In the genomic region with DNA sequence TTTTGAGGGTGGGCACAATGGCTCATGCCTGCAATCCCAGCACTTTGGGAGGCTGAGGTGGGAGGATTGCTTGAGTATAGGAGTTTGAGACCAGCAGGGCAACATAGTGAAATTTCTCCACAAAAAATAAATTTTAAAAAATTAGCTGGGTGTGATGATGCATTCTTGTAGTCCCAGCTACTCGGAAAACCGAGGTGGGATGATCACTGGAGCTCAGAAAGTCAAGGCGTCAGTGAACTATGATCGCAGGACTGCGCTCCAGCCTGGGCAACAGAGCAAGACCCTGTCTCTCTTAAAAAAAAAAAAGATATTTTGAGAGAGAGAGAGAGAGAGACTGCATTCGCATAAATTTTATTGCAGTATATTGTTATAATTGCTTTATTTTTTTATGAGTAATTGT, we compare ENCODE assay signal across 24 cellular contexts.
DNase-seq lines count a peak whose midpoint lies in the region; ATAC-seq, FAIRE-seq and TF ChIP-seq lines count a peak whose summit lies in the region.
"Had no signal": no experiment of that assay in that cellular context is flagged by ENCODE, and none has a peak within 500 bp of the region (broad histone marks: within the 10 kb centered on the region; RNA-seq: fewer than 3 reads in every experiment).

No MANE protein-coding gene starts in this region.

- H3K27me3 ChIP-seq in H9 (ENCODE audit: insufficient read depth, low read length) (no peaks in the 10 kb centered on the region), HUES64 (ENCODE audit: insufficient read depth, low read length) (no peaks in the 10 kb centered on the region), H1 (replicated peaks in 1 of 4; ENCODE audit: control insufficient read depth in 3 of 4, extremely low read depth in 1 of 4, insufficient read depth in 3 of 4, low read length in 3 of 4) (no peaks in the 10 kb centered on the region), iPS-18a (ENCODE audit: control insufficient read depth, insufficient read depth, low read length) (no peaks in the 10 kb centered on the region)
- H3K27me3 ChIP-seq: BE2C; BLaER1 treated with 17β-estradiol and CSF1 and Interleukin-3, amounts not matched to agents 10 nM and 100 nM had no signal

- H4K20me1 ChIP-seq in H9 (ENCODE audit: control insufficient read depth, insufficient read depth, insufficient read length) (no peaks in the 10 kb centered on the region), H1 (replicated peaks in 1 of 2; ENCODE audit: control insufficient read depth in 1 of 2, insufficient read depth in 2 of 2, low read length in 2 of 2) (no peaks in the 10 kb centered on the region)
- H4K20me1 ChIP-seq: BLaER1 treated with 17β-estradiol and CSF1 and Interleukin-3, amounts not matched to agents 10 nM and 100 nM had no signal

- H2AK5ac ChIP-seq in H9 (ENCODE audit: insufficient read length, low read length) (peak overlapping the region; percentile 55), H1 (ENCODE audit: low read depth, low read length) (peak overlapping the region; percentile 24; the same call in 1 of the 2 replicates)

- H3T11ph ChIP-seq in H9 (ENCODE audit: low read length) = no peak overlapping the region

- POLR2A ChIA-PET in H1 (lab: Charles Lee; ENCODE audit: partially characterized antibody) = interaction anchor here (0.8 to 1.4 kb wide), 6 partner anchors 10 to 170 kb away, joined by 3 to 5 read pairs (median 3); no protein-coding TSS in a partner anchor

- TF ChIP-seq CTCF in H9 (conservative IDR thresholded peaks at IDR 0.05) (no peak), H1 (IDR thresholded peaks at IDR 0.05; ENCODE audit: control extremely low read depth in 1 of 3, insufficient read depth in 1 of 3, low read depth in 1 of 3, low read length in 3 of 3) (no peak)

- no peak overlapping the region for H3K9ac ChIP-seq in H9 (ENCODE audit: extremely low read depth, insufficient read length, low read length)
- H3K9ac ChIP-seq in HUES64 (ENCODE audit: low read depth, low read length) = peak overlapping the region; percentile 25; the same call in 1 of the 2 replicates
- H3K9ac ChIP-seq in H1 (replicated peaks in 1 of 4; ENCODE audit: extremely low read depth in 1 of 4, low read depth in 3 of 4, low read length in 3 of 4) = no peak overlapping the region
- H3K9ac ChIP-seq in iPS-18a (ENCODE audit: low read length) = peak overlapping the region; percentile 16
- H3K9ac ChIP-seq: BLaER1 treated with 17β-estradiol and CSF1 and Interleukin-3, amounts not matched to agents 10 nM and 100 nM had no signal

- no peak overlapping the region for H2AFZ ChIP-seq in H9 (ENCODE audit: low read length)
- H2AFZ ChIP-seq in H1 (ENCODE audit: low read length) = no peak overlapping the region

- peaks cover 5% of the 10 kb centered on the region for H3K27me3 Mint-ChIP-seq in H9 (ENCODE audit: low read depth)
- H3K27me3 Mint-ChIP-seq in activated T-cell treated with anti-CD3 and anti-CD28 coated beads, Interleukin-2, amount 50 U/mL, for 4 hours (ENCODE audit: low read depth) = peaks cover 14% of the 10 kb centered on the region

- H2BK120ac ChIP-seq in H9 (ENCODE audit: low read depth, low read length, poor library complexity, severe bottlenecking) = no peak overlapping the region
- peak overlapping the region; percentile 6 for H2BK120ac ChIP-seq in H1 (replicated peaks; ENCODE audit: low read depth, low read length)

- no peak for TF ChIP-seq RAD21 in H1 (IDR thresholded peaks at IDR 0.05 in 1 of 2, conservative IDR thresholded peaks at IDR 0.05 in 1 of 2; ENCODE audit: low read depth in 2 of 2, low read length in 2 of 2)

- peak overlapping the region; percentile 88 to 96 (median 92) for H3K27ac Mint-ChIP-seq in H9
- H3K27ac Mint-ChIP-seq: CD14-positive monocyte; CD4-positive, alpha-beta T cell; HFFc6 had no signal

- WGBS in H9 (ENCODE audit: extremely low coverage, insufficient read length, low lambda C conversion rate) = no CpG with 5 or more reads among the region's 6 CpGs
- WGBS in HUES64 = 93% methylated on average over 5 of the region's 6 CpGs
- WGBS in H1 (ENCODE audit: extremely low coverage in 1 of 2, insufficient coverage in 1 of 2, insufficient read length in 1 of 2, insufficient replicate concordance in 2 of 2, low coverage in 1 of 2, low lambda C conversion rate in 2 of 2, missing lambda C conversion rate in 1 of 2), 2 experiments = 55% methylated on average over 6 of the region's 6 CpGs; no CpG with 5 or more reads in 1 of the 2 experiments

- H3K27ac ChIP-seq in H9 (ENCODE audit: insufficient read length, low read depth, low read length) (peak overlapping the region; percentile 74), HUES64 (ENCODE audit: low read depth, low read length) (peak overlapping the region; percentile 82), H1 (ENCODE audit: low read depth, low read length) (peak overlapping the region; percentile 56; the same call in 1 of the 2 replicates), iPS-18a (ENCODE audit: low read length) (peak overlapping the region; percentile 87)
- H3K27ac ChIP-seq: A549; BLaER1 treated with 17β-estradiol and CSF1 and Interleukin-3, amounts not matched to agents 10 nM and 100 nM had no signal

- ATAC-seq in activated T-cell treated with anti-CD3 and anti-CD28 coated beads, Interleukin-2, amount 50 U/mL, for 4 hours = no peak
- ATAC-seq: A549 had no signal

- no peak overlapping the region for H3K4me2 ChIP-seq in H9 (ENCODE audit: insufficient read depth, insufficient read length, low read length)
- peak overlapping the region in 1 of 2 experiments; percentile 6; a peak in 3 of 4 replicates for H3K4me2 ChIP-seq in H1 (ENCODE audit: insufficient read depth in 1 of 2, low read depth in 2 of 2, low read length in 2 of 2)
- H3K4me2 ChIP-seq: A549; BLaER1 treated with 17β-estradiol and CSF1 and Interleukin-3, amounts not matched to agents 10 nM and 100 nM had no signal

- H3K36me3 Mint-ChIP-seq in H9 (ENCODE audit: insufficient read depth in 1 of 3, low read depth in 3 of 3) = peaks cover 34 to 52% (median 36%) of the 10 kb centered on the region in 3 experiments
- no peaks in the 10 kb centered on the region for H3K36me3 Mint-ChIP-seq in activated T-cell treated with anti-CD3 and anti-CD28 coated beads, Interleukin-2, amount 50 U/mL, for 4 hours (ENCODE audit: insufficient read depth)
- H3K36me3 Mint-ChIP-seq: CD14-positive monocyte; CD8-positive, alpha-beta memory T cell had no signal

- H3K79me1 ChIP-seq in H9 (ENCODE audit: insufficient read depth, low read depth, low read length, poor library complexity, severe bottlenecking) = no peaks in the 10 kb centered on the region
- H3K79me1 ChIP-seq in H1 (ENCODE audit: low read depth, low read length) = no peaks in the 10 kb centered on the region

- no peak for TF ChIP-seq POLR2A in H1 (IDR thresholded peaks at IDR 0.05; ENCODE audit: control extremely low read depth in 1 of 2, low read depth in 2 of 2, low read length in 2 of 2)

- H2BK15ac ChIP-seq in H9 (ENCODE audit: low read depth, low read length) = no peak overlapping the region
- no peak overlapping the region for H2BK15ac ChIP-seq in H1 (ENCODE audit: low read length)

- peaks cover 4% of the 10 kb centered on the region; the same call in 1 of the 2 replicates for H3K4me1 ChIP-seq in H9 (ENCODE audit: insufficient read depth, low read length)
- peaks cover 26% of the 10 kb centered on the region for H3K4me1 ChIP-seq in HUES64 (ENCODE audit: insufficient read depth, low read length)
- H3K4me1 ChIP-seq in H1 (replicated peaks in 1 of 4; ENCODE audit: control insufficient read depth in 3 of 4, insufficient read depth in 4 of 4, low read length in 3 of 4) = peaks cover 2 to 15% (median 8%) of the 10 kb centered on the region in 4 experiments; a peak in 6 of 7 replicates
- H3K4me1 ChIP-seq in iPS-18a (ENCODE audit: control insufficient read depth, low read depth, low read length) = peaks cover 25% of the 10 kb centered on the region
- H3K4me1 ChIP-seq: A549, BE2C, HAP-1 had no signal

- H3K23me2 ChIP-seq in H9 (ENCODE audit: insufficient read length, low read depth, low read length, poor library complexity, severe bottlenecking) (no peaks in the 10 kb centered on the region), H1 (ENCODE audit: low read depth, low read length) (no peaks in the 10 kb centered on the region)

- H3K4me3 Mint-ChIP-seq in H9 = no peak overlapping the region; a peak in 1 of 5 replicates
- no peak overlapping the region for H3K4me3 Mint-ChIP-seq in activated T-cell treated with anti-CD3 and anti-CD28 coated beads, Interleukin-2, amount 50 U/mL, for 4 hours
- H3K4me3 Mint-ChIP-seq: CD14-positive monocyte; CD4-positive, alpha-beta T cell; CD8-positive, alpha-beta memory T cell; HFFc6 had no signal

- H3K4me1 Mint-ChIP-seq in H9 = peaks cover 37 to 39% of the 10 kb centered on the region in 2 experiments
- no peaks in the 10 kb centered on the region for H3K4me1 Mint-ChIP-seq in activated T-cell treated with anti-CD3 and anti-CD28 coated beads, Interleukin-2, amount 50 U/mL, for 4 hours (ENCODE audit: low read depth)
- H3K4me1 Mint-ChIP-seq: CD14-positive monocyte; CD8-positive, alpha-beta memory T cell had no signal

- no peak overlapping the region for H4K5ac ChIP-seq in H9 (ENCODE audit: insufficient read length, low read depth, low read length)
- H4K5ac ChIP-seq in H1 (ENCODE audit: insufficient read length, low read depth, low read length) = peak overlapping the region; percentile 67

- H3K4me3 ChIP-seq in HUES64 (ENCODE audit: low read length) (no peak overlapping the region), H1 (ENCODE audit: extremely low read depth in 1 of 4, insufficient read depth in 2 of 4, low read depth in 3 of 4, low read length in 4 of 4) (peak overlapping the region in 1 of 4 experiments; percentile 7; a peak in 1 of 8 replicates), iPS-18a (ENCODE audit: low read length) (peak overlapping the region; percentile 40)
- H3K4me3 ChIP-seq: A549; BLaER1 treated with 17β-estradiol and CSF1 and Interleukin-3, amounts not matched to agents 10 nM and 100 nM; HAP-1 had no signal

- H3K9me3 ChIP-seq in H9 (ENCODE audit: control insufficient read depth, low read depth, low read length) (peaks cover 27% of the 10 kb centered on the region), HUES64 (ENCODE audit: insufficient read depth, low read depth, low read length) (peaks cover 28% of the 10 kb centered on the region), H1 (ENCODE audit: insufficient read depth in 2 of 2, low read depth in 1 of 2, low read length in 1 of 2) (peaks cover 27 to 31% of the 10 kb centered on the region in 2 experiments), iPS-18a (ENCODE audit: control insufficient read depth, low read depth, low read length) (peaks cover 21% of the 10 kb centered on the region)
- H3K9me3 ChIP-seq: A549, BE2C, HAP-1 had no signal

- H3K9me3 Mint-ChIP-seq in H9 = peaks cover 39 to 41% of the 10 kb centered on the region in 2 experiments
- no peaks in the 10 kb centered on the region for H3K9me3 Mint-ChIP-seq in activated T-cell treated with anti-CD3 and anti-CD28 coated beads, Interleukin-2, amount 50 U/mL, for 4 hours
- H3K9me3 Mint-ChIP-seq: CD4-positive, alpha-beta T cell; HFFc6 had no signal

- FAIRE-seq in H1 (lab: Jason Lieb, UNC) = no peak
- FAIRE-seq: A549, D721Med, G401.6, GM12892 had no signal

- H3K4ac ChIP-seq in H9 (ENCODE audit: low read depth, low read length) (no peak overlapping the region), H1 (replicated peaks; ENCODE audit: insufficient read length, low read depth, low read length) (peak overlapping the region; percentile 42)

- H3K36me3 ChIP-seq in HUES64 (ENCODE audit: insufficient read depth, low read length) = peaks cover 3% of the 10 kb centered on the region; the same call in 1 of the 2 replicates
- H3K36me3 ChIP-seq in H1 (ENCODE audit: control insufficient read depth in 2 of 4, insufficient read depth in 4 of 4, low read length in 3 of 4) = peaks cover 0 to 23% (median 6%) of the 10 kb centered on the region in 4 experiments; a peak in 4 of 8 replicates
- no peaks in the 10 kb centered on the region for H3K36me3 ChIP-seq in iPS-18a (ENCODE audit: control insufficient read depth, low read depth, low read length)
- H3K36me3 ChIP-seq: BE2C; BLaER1 treated with 17β-estradiol and CSF1 and Interleukin-3, amounts not matched to agents 10 nM and 100 nM; HAP-1 had no signal

- H3K56ac ChIP-seq in H9 (ENCODE audit: insufficient read length, low read depth, low read length) = no peak overlapping the region
- H3K56ac ChIP-seq in H1 (replicated peaks; ENCODE audit: insufficient read length, low read depth, low read length) = peak overlapping the region; percentile 73

- H2BK12ac ChIP-seq in H9 (ENCODE audit: insufficient read length, low read depth, low read length) = peak overlapping the region; percentile 18
- peak overlapping the region; percentile 85; the same call in 1 of the 2 replicates for H2BK12ac ChIP-seq in H1 (ENCODE audit: low read depth, low read length)

- H4K91ac ChIP-seq in H9 (ENCODE audit: insufficient read length, low read depth, low read length) (no peak overlapping the region), H1 (replicated peaks; ENCODE audit: insufficient read length, low read length) (peak overlapping the region; percentile 99)

- H4K8ac ChIP-seq in H9 (replicated peaks; ENCODE audit: insufficient read length, low read depth, low read length) (no peak overlapping the region), H1 (ENCODE audit: extremely low read depth, insufficient read depth, low read length) (no peak overlapping the region)

- no peak overlapping the region for H3K18ac ChIP-seq in H9 (ENCODE audit: insufficient read length, low read depth, low read length)
- peak overlapping the region; percentile 95 for H3K18ac ChIP-seq in H1 (ENCODE audit: extremely low read depth, low read length)

- CTCF ChIA-PET in H1 (lab: Charles Lee; ENCODE audit: partially characterized antibody) = interaction anchor here (0.9 to 1.7 kb wide), 3 partner anchors 13 to 38 kb away, joined by 3 to 4 read pairs (median 3); no protein-coding TSS in a partner anchor

- H3K14ac ChIP-seq in H9 (ENCODE audit: insufficient read depth, low read length) = no peak overlapping the region
- no peak overlapping the region for H3K14ac ChIP-seq in H1 (ENCODE audit: insufficient read length)

- no peak overlapping the region for H3K23ac ChIP-seq in H9 (ENCODE audit: insufficient read length, low read depth, low read length)
- no peak overlapping the region for H3K23ac ChIP-seq in H1 (ENCODE audit: insufficient read length)

- TF ChIP-seq EP300 in H1 (IDR thresholded peaks at IDR 0.05; ENCODE audit: borderline replicate concordance in 1 of 2, low read depth in 2 of 2, low read length in 2 of 2) = no peak

- H2BK20ac ChIP-seq in H9 (ENCODE audit: low read depth, low read length, poor library complexity, severe bottlenecking) (no peak overlapping the region), H1 (ENCODE audit: low read length) (peak overlapping the region; percentile 19)

- DNase-seq in H9 (no peak), H1 (ENCODE audit: low read depth in 1 of 2, low spot score in 2 of 2) (no peak), amniotic stem cell (lab: John Stamatoyannopoulos, UW) (no peak), activated gamma-delta T cell treated with Interleukin-2 at 50 U/mL for 16 hours (no peak), SKM-1 treated with dmso at 0.1 percent for 144 hours (lab: John Stamatoyannopoulos, UW; ENCODE audit: unreplicated experiment) (no peak)
- DNase-seq in activated T-cell treated with anti-CD3 and anti-CD28 coated beads, Interleukin-2, amount 50 U/mL, for 4 hours = no peak
- DNase-seq: 8988T; ACHN; AML-193; BE2C; CD4-positive, alpha-beta T cell; CD8-positive, alpha-beta memory T cell; DMS 273 treated with DMSO at 0.1 percent for 48 hours; DND-41; HFFc6 had no signal

- H3K79me2 ChIP-seq in H9 (ENCODE audit: insufficient read depth, low read length) (no peaks in the 10 kb centered on the region), H1 (ENCODE audit: control insufficient read depth in 1 of 2, insufficient read depth in 2 of 2, low read length in 2 of 2) (no peaks in the 10 kb centered on the region)

- H2BK5ac ChIP-seq in H9 (ENCODE audit: insufficient read length, low read length) = peak overlapping the region; percentile 69
- peak overlapping the region; percentile 100; the same call in 1 of the 2 replicates for H2BK5ac ChIP-seq in H1 (ENCODE audit: low read depth, low read length)

Comparison
In these comparisons a context has a peak if more than half of its experiments do, and no peak if none do; other contexts are left out.
1. H3K9ac ChIP-seq: peak in HUES64 (single experiment) and iPS-18a (single experiment); none in H9 (single experiment) and H1 (0 of 4).
2. Peak in every context shown above with its lines, with median percentiles within 50 percentile points of each other: H3K27ac ChIP-seq.